ENCODE assay signal across 9 cellular contexts in genomic region chr12:6961278-6961694, GRCh38. TPM values are rescaled to one million over a fixed set of nuclear protein-coding genes. Genes with fewer than 3 reads are reported as not detected.
DNase-seq lines count a peak whose midpoint lies in the region; ATAC-seq and FAIRE-seq lines count a peak whose summit lies in the region.
"Had no signal": no experiment of that assay in that cellular context is flagged by ENCODE, and none has a peak within 500 bp of the region (broad histone marks: within the 10 kb centered on the region; RNA-seq: fewer than 3 reads in every experiment).

No MANE protein-coding gene starts in this region.

- no peak for FAIRE-seq in frontal cortex (lab: Jason Lieb, UNC)

- H3K9ac ChIP-seq in NT2/D1 (ENCODE audit: insufficient read length, low read depth), result peak overlapping the region; percentile 86

- ATAC-seq in GM18861 (IDR thresholded peaks at IDR 0.05; ENCODE audit: unreplicated experiment) (peak; percentile 18), HG03457 (IDR thresholded peaks at IDR 0.05; ENCODE audit: unreplicated experiment) (no peak)

- peaks cover 60% of the 10 kb centered on the region for H3K4me1 ChIP-seq in NT2/D1 (ENCODE audit: insufficient read depth, insufficient read length)

- DNase-seq in NT2/D1 (ENCODE audit: low read depth, low spot score), result no peak
- DNase-seq in activated T-cell treated with anti-CD3 and anti-CD28 coated beads, Interleukin-2, amount 50 U/mL, for 48 hours, result peak; percentile 96
- DNase-seq in frontal cortex (ENCODE audit: low spot score in 2 of 2), result peak; percentile 17 to 61
- DNase-seq in putamen (ENCODE audit: low spot score), result peak; percentile 70
- DNase-seq in SHP77 (lab: John Stamatoyannopoulos, UW), result no peak
- no peak for DNase-seq in D341Med (ENCODE audit: low spot score)

- peak overlapping the region; percentile 47 for H3K4me3 ChIP-seq in NT2/D1 (ENCODE audit: insufficient read length, low read depth)
- H3K4me3 ChIP-seq: cardiac muscle cell had no signal

- no peaks in the 10 kb centered on the region for H3K9me3 ChIP-seq in NT2/D1 (ENCODE audit: insufficient read depth, low read length)

- H3K36me3 ChIP-seq in NT2/D1 (ENCODE audit: insufficient read depth, insufficient read length, low read length), result peaks cover 32% of the 10 kb centered on the region

- H3K27me3 ChIP-seq in NT2/D1 (ENCODE audit: insufficient read depth, insufficient read length), result no peaks in the 10 kb centered on the region
- H3K27me3 ChIP-seq: cardiac muscle cell had no signal

RNA-seq across cellular contexts. Expression of gene PHB2, which starts 9.2 kb away (rescaled TPM):
- total RNA-seq in frontal cortex, result 175 TPM

RNA-seq across cellular contexts. Expression of gene EMG1, which starts 9.4 kb away (rescaled TPM):
- total RNA-seq in frontal cortex, result 22.4 TPM

RNA-seq across cellular contexts. Expression of gene PTPN6, which starts 10.1 kb away (rescaled TPM):
- 1.6 TPM for total RNA-seq in frontal cortex

RNA-seq across cellular contexts. Expression of gene C12orf57, which starts 17.5 kb away (rescaled TPM):
- 322 TPM for total RNA-seq in frontal cortex

RNA-seq across cellular contexts. Expression of gene RNU7-1, which starts 17.7 kb away (rescaled TPM):
- not detected for total RNA-seq in frontal cortex
- total RNA-seq: cardiac muscle cell had no signal

Comparison
In these comparisons a context has a peak if more than half of its experiments do, and no peak if none do; other contexts are left out.
1. DNase-seq: peak in activated T-cell treated with anti-CD3 and anti-CD28 coated beads, Interleukin-2, amount 50 U/mL, for 48 hours (2 of 2), frontal cortex (2 of 2) and putamen (single experiment); none in NT2/D1 (single experiment), SHP77 (0 of 2) and D341Med (single experiment).